In genomic region chrX:24339911-24340310, GRCh38 we compare ENCODE assay signal across 29 cellular contexts. TPM values are rescaled to one million over a fixed set of nuclear protein-coding genes. Genes with fewer than 3 reads are reported as not detected.
"Had no signal": no experiment of that assay in that cellular context is flagged by ENCODE, and none has a peak within 500 bp of the region (broad histone marks: within the 10 kb centered on the region; RNA-seq: fewer than 3 reads in every experiment).

No MANE protein-coding gene starts in this region.

- H3K4me1 ChIP-seq: esophagus squamous epithelium, gastrocnemius medialis, left ventricle myocardium inferior, suprapubic skin, tibial artery, upper lobe of right lung had no signal

- H3K27me3 Mint-ChIP-seq: stimulated activated memory B cell treated with anti-CD40 and anti-IgM and Interleukin-4, amounts not matched to agents 10 μg/mL and 1 μg/mL and 100 μg/mL, for 72 hours had no signal

- DNase-seq: activated B cell treated with CpG ODN at 0.5 μM for 24 hours; activated gamma-delta T cell; activated naive CD4-positive, alpha-beta T cell treated with anti-CD3 and anti-CD28 coated beads, Interleukin-2, amount 50 U/mL, for 16 hours; activated naive CD8-positive, alpha-beta T cell treated with anti-CD3 and anti-CD28 coated beads, Interleukin-2, amount 50 U/mL, for 24 hours; activated T-cell treated with anti-CD3 and anti-CD28 coated beads for 4 hours; effector CD8-positive, alpha-beta T cell; esophagus squamous epithelium; gastrocnemius medialis; glutamatergic neuron; islet precursor cell; left ventricle myocardium inferior; mesendoderm; nephron progenitor cell; stimulated activated CD4-positive, alpha-beta T cell treated with anti-CD3 and anti-CD28 coated beads, Interleukin-4, amount 100 ng/mL, for 24 hours; T-helper 2 cell; tibial artery; upper lobe of right lung had no signal

- ATAC-seq: activated naive CD8-positive, alpha-beta T cell treated with anti-CD3 and anti-CD28 coated beads, Interleukin-2, amount 50 U/mL, for 24 hours; gastrocnemius medialis; sciatic nerve; stimulated activated memory B cell treated with anti-CD40 and anti-IgM and Interleukin-4, amounts not matched to agents 10 μg/mL and 1 μg/mL and 100 μg/mL, for 72 hours; upper lobe of right lung had no signal

- H3K27ac ChIP-seq: epithelial cell of prostate, esophagus squamous epithelium, gastrocnemius medialis, left ventricle myocardium inferior, neutrophil, skin epidermis, suprapubic skin, tibial artery, upper lobe of right lung had no signal

- H3K9me3 Mint-ChIP-seq: activated B cell treated with CpG ODN at 0.5 μM for 24 hours; activated naive CD8-positive, alpha-beta T cell treated with anti-CD3 and anti-CD28 coated beads, Interleukin-2, amount 50 U/mL, for 24 hours; activated T-helper 1 cell treated with anti-CD3 and anti-CD28 coated beads, Interleukin-12 subunit alpha, Interleukin-12 subunit beta, Interleukin-2, Interleukin-4 antibody, amounts not matched to agents 30 ng/mL and 10 ng/mL and 1 ng/mL, durations not matched to agents 14 hours and 24 hours and 36 hours; nephron progenitor cell; stimulated activated memory B cell treated with anti-CD40 and anti-IgM and Interleukin-4, amounts not matched to agents 10 μg/mL and 1 μg/mL and 100 μg/mL, for 72 hours had no signal

- H3K36me3 Mint-ChIP-seq: stimulated activated memory B cell treated with anti-CD40 and anti-IgM and Interleukin-4, amounts not matched to agents 10 μg/mL and 1 μg/mL and 100 μg/mL, for 72 hours had no signal

- H3K4me3 Mint-ChIP-seq: activated B cell treated with CpG ODN at 0.5 μM for 24 hours; activated naive CD8-positive, alpha-beta T cell treated with anti-CD3 and anti-CD28 coated beads, Interleukin-2, amount 50 U/mL, for 24 hours; activated T-helper 1 cell treated with anti-CD3 and anti-CD28 coated beads, Interleukin-12 subunit alpha, Interleukin-12 subunit beta, Interleukin-2, Interleukin-4 antibody, amounts not matched to agents 30 ng/mL and 10 ng/mL and 1 ng/mL, durations not matched to agents 14 hours and 24 hours and 36 hours; nephron progenitor cell; stimulated activated memory B cell treated with anti-CD40 and anti-IgM and Interleukin-4, amounts not matched to agents 10 μg/mL and 1 μg/mL and 100 μg/mL, for 72 hours had no signal

- H3K27me3 ChIP-seq: esophagus squamous epithelium, gastrocnemius medialis, suprapubic skin, tibial artery, upper lobe of right lung had no signal

- H3K27ac Mint-ChIP-seq: activated B cell treated with CpG ODN at 0.5 μM for 24 hours; activated naive CD8-positive, alpha-beta T cell treated with anti-CD3 and anti-CD28 coated beads, Interleukin-2, amount 50 U/mL, for 24 hours; activated T-helper 1 cell treated with anti-CD3 and anti-CD28 coated beads, Interleukin-12 subunit alpha, Interleukin-12 subunit beta, Interleukin-2, Interleukin-4 antibody, amounts not matched to agents 30 ng/mL and 10 ng/mL and 1 ng/mL, durations not matched to agents 14 hours and 24 hours and 36 hours; nephron progenitor cell; stimulated activated memory B cell treated with anti-CD40 and anti-IgM and Interleukin-4, amounts not matched to agents 10 μg/mL and 1 μg/mL and 100 μg/mL, for 72 hours had no signal

RNA-seq across cellular contexts. Expression of gene SUPT20HL1, which starts 20.5 kb away (rescaled TPM):
- total RNA-seq: activated B cell treated with CpG ODN at 0.5 μM for 24 hours; activated T-helper 1 cell treated with anti-CD3 and anti-CD28 coated beads, Interleukin-12 subunit alpha, Interleukin-12 subunit beta, Interleukin-2, Interleukin-4 antibody, amounts not matched to agents 30 ng/mL and 10 ng/mL and 1 ng/mL, durations not matched to agents 14 hours and 24 hours and 36 hours; dermis microvascular lymphatic vessel endothelial cell; esophagus squamous epithelium; gastrocnemius medialis; left ventricle myocardium inferior; lung; mononuclear cell; osteocyte; sciatic nerve; suprapubic skin; upper lobe of right lung had no signal
- polyA plus RNA-seq: lung had no signal

RNA-seq across cellular contexts. Expression of gene SUPT20HL2, which starts 26.0 kb away (rescaled TPM):
- total RNA-seq: activated B cell treated with CpG ODN at 0.5 μM for 24 hours; activated T-helper 1 cell treated with anti-CD3 and anti-CD28 coated beads, Interleukin-12 subunit alpha, Interleukin-12 subunit beta, Interleukin-2, Interleukin-4 antibody, amounts not matched to agents 30 ng/mL and 10 ng/mL and 1 ng/mL, durations not matched to agents 14 hours and 24 hours and 36 hours; bronchial epithelial cell; dermis microvascular lymphatic vessel endothelial cell; esophagus squamous epithelium; gastrocnemius medialis; left ventricle myocardium inferior; lung; mononuclear cell; osteocyte; sciatic nerve; suprapubic skin; upper lobe of right lung had no signal
- polyA plus RNA-seq: lung had no signal
